Comparison of ENCODE assay signal across 8 cellular contexts in the genomic region with DNA sequence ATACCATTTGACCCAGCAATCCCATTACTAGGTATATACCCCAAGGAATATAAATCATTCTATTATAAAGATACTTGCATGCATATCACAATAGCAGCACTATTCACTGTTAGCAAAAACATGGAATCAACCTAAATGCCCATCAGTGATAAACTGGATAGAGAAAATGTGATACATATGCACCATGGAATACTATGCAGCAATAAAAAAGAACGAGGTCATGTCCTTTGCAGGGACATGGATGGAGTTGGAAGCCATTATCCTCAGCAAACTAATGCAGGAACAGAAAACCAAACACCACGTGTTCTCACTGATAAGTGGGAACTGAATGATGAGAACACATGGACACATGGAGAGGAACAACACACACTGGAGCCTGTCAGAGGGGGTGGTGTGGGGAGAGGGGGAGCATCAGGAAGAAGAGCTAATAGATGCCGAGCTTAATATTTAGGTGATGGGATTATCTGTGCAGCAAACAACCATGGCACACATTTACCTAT. TPM values are rescaled to one million over a fixed set of nuclear protein-coding genes. Genes with fewer than 3 reads are reported as not detected.
"Had no signal": no experiment of that assay in that cellular context is flagged by ENCODE, and none has a peak within 500 bp of the region (broad histone marks: within the 10 kb centered on the region; RNA-seq: fewer than 3 reads in every experiment).

No MANE protein-coding gene starts in this region.

RNA-seq across cellular contexts. Expression of gene ANKRD55, which starts 31.3 kb away (rescaled TPM):
- total RNA-seq: LHCN-M2, MCF 10A, NCI-H460, OCI-LY7, PC-9, Right ventricle myocardium inferior, SJCRH30, SK-MEL-5 had no signal
